In the genomic region with DNA sequence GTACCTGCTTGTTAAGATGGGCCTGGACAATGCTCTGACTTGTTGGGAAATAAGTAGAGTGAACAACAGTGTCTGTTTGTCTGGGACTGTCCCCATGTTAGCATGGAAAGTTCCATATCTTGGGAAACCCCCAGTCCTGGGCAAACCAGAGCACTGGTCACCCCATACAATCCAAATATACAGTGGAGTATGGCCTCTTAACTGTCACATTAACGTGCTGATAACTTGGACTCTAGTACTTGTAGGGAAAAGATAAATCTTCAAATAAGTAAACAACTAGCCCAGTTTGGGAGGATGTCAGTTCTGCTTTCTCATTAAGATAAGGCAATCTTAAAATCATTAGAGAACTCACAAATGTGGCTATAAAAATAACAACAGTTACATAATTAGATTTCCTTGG, we compare ENCODE assay signal across 1 cellular context.
A peak's percentile ranks its signal among the peaks of the same experiment; 100 is the strongest.
TF ChIP-seq lines count a peak whose summit lies in the region.

No MANE protein-coding gene starts in this region.

TF ChIP-seq in GM12878, 131 proteins besides CTCF, POLR2A, EP300 and RAD21:
- TF ChIP-seq TBL1XR1 (IDR thresholded peaks at IDR 0.05; ENCODE audit: low read depth, low read length) (no peak), BCL11A (IDR thresholded peaks at IDR 0.05; ENCODE audit: low read depth, low read length) (no peak), STAT1 (conservative IDR thresholded peaks at IDR 0.05) (no peak), IKZF1 (conservative IDR thresholded peaks at IDR 0.05) (peak; percentile 21; the same call in 1 of the 2 replicates)
